Comparison of ENCODE assay signal across 8 cellular contexts in the genomic region with DNA sequence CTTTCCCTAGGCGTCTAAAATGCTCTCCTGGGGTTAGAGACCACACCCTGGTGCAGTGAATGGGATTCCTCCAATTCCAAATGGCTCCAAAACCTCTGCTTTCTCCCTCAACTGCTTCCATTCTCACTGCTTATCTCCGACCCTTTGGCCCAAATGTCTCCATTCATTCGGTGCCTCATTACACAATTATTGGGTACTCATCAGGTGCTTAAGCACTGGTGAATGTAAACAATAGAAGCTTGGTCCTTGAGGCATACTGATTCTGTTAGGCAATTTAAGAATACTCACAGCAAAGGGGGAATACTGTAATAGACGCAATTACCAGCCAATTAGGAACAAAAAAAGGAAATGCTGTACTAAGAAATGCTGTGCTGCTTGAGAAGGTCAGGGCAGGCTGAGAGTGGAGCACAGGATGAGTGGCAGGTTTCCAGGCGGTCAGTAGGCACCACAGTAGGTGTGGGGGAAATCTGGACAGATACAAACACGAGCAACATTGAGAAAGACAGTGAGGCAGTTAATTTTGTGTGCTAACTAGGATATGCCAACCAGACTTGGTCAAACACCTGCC. TPM values are rescaled to one million over a fixed set of nuclear protein-coding genes. Genes with fewer than 3 reads are reported as not detected.
DNase-seq lines count a peak whose midpoint lies in the region; ATAC-seq and TF ChIP-seq lines count a peak whose summit lies in the region.

No MANE protein-coding gene starts in this region.

- H3K4me3 Mint-ChIP-seq in activated CD4-positive, alpha-beta T cell treated with anti-CD3 and anti-CD28 coated beads for 36 hours: peak overlapping the region; percentile 63
- H3K4me3 Mint-ChIP-seq in mesothelial cell of epicardium: no peak overlapping the region

- TF ChIP-seq CTCF in Peyer's patch (IDR thresholded peaks at IDR 0.05) (no peak), right atrium auricular region (IDR thresholded peaks at IDR 0.05) (no peak), mesothelial cell of epicardium (IDR thresholded peaks at IDR 0.05; ENCODE audit: unreplicated experiment) (no peak), SK-N-SH (IDR thresholded peaks at IDR 0.05) (no peak)

- no peaks in the 10 kb centered on the region for H3F3A ChIP-seq in SK-N-SH (replicated peaks; ENCODE audit: insufficient read depth)

- no peaks in the 10 kb centered on the region for H3K9me3 ChIP-seq in Peyer's patch
- H3K9me3 ChIP-seq in right atrium auricular region: no peaks in the 10 kb centered on the region
- H3K9me3 ChIP-seq in subcutaneous abdominal adipose tissue (ENCODE audit: control insufficient read depth in 5 of 5, low read length in 5 of 5): no peaks in the 10 kb centered on the region
- H3K9me3 ChIP-seq in SK-N-SH: no peaks in the 10 kb centered on the region

- intact Hi-C loops in activated CD4-positive, alpha-beta T cell treated with anti-CD3 and anti-CD28 coated beads for 36 hours (cut with DNase I, micrococcal nuclease): no loop called here

- H3K79me2 ChIP-seq in SK-N-SH (ENCODE audit: insufficient read depth): no peaks in the 10 kb centered on the region

- no peak overlapping the region for H3K4me2 ChIP-seq in SK-N-SH

- peak overlapping the region; percentile 79 for H3K27ac Mint-ChIP-seq in activated CD4-positive, alpha-beta T cell treated with anti-CD3 and anti-CD28 coated beads for 36 hours
- no peak overlapping the region for H3K27ac Mint-ChIP-seq in mesothelial cell of epicardium

- no peaks in the 10 kb centered on the region for H3K9me2 ChIP-seq in SK-N-SH

- 85% methylated on average over 6 of the region's 6 CpGs for WGBS in SK-N-SH (ENCODE audit: low lambda C conversion rate)

- no peaks in the 10 kb centered on the region for H3K27me3 ChIP-seq in Peyer's patch
- H3K27me3 ChIP-seq in right atrium auricular region: no peaks in the 10 kb centered on the region
- no peaks in the 10 kb centered on the region for H3K27me3 ChIP-seq in subcutaneous abdominal adipose tissue (ENCODE audit: control insufficient read depth in 5 of 5, insufficient read depth in 4 of 5, low read length in 5 of 5)
- H3K27me3 ChIP-seq in SK-N-SH (ENCODE audit: insufficient read depth): no peaks in the 10 kb centered on the region

- peak overlapping the region; percentile 15 to 59 (median 46) for H3K27ac ChIP-seq in Peyer's patch
- peak overlapping the region in 1 of 2 donors; percentile 22 for H3K27ac ChIP-seq in right atrium auricular region
- H3K27ac ChIP-seq in subcutaneous abdominal adipose tissue (ENCODE audit: low read depth, low read length): peak overlapping the region; percentile 6
- H3K27ac ChIP-seq in SK-N-SH (ENCODE audit: low read depth in 2 of 2, low read length in 1 of 2): no peak overlapping the region

- H4K20me1 ChIP-seq in SK-N-SH (ENCODE audit: insufficient read depth): no peaks in the 10 kb centered on the region

- H3K4me3 ChIP-seq in Peyer's patch (peak overlapping the region; percentile 33 to 60 (median 42)), right atrium auricular region (peak overlapping the region; percentile 31 to 47), subcutaneous abdominal adipose tissue (ENCODE audit: low read depth in 1 of 5, low read length in 5 of 5) (peak overlapping the region; percentile 72 to 86 (median 76)), SK-N-SH (ENCODE audit: low read depth in 2 of 2, low read length in 1 of 2) (no peak overlapping the region)

- no peak for TF ChIP-seq EP300 in SK-N-SH (IDR thresholded peaks at IDR 0.05; ENCODE audit: borderline replicate concordance in 1 of 2, low read depth in 1 of 2, low read length in 1 of 2)

- peaks cover 0 to 27% (median 2%) of the 10 kb centered on the region in 4 donors for H3K4me1 ChIP-seq in Peyer's patch
- peaks cover 0 to 6% of the 10 kb centered on the region in 2 donors for H3K4me1 ChIP-seq in right atrium auricular region
- H3K4me1 ChIP-seq in subcutaneous abdominal adipose tissue (ENCODE audit: control insufficient read depth in 5 of 5, insufficient read depth in 5 of 5, low read length in 5 of 5): peaks cover 0 to 17% (median 6%) of the 10 kb centered on the region in 5 donors
- H3K4me1 ChIP-seq in SK-N-SH (ENCODE audit: control insufficient read depth in 1 of 2, insufficient read depth in 2 of 2, low read depth in 1 of 2, low read length in 1 of 2): peaks cover 0 to 6% of the 10 kb centered on the region in 2 experiments; a peak in 1 of 4 replicates

- TF ChIP-seq RAD21 in SK-N-SH (IDR thresholded peaks at IDR 0.05; ENCODE audit: low read length): no peak

- POLR2A ChIA-PET in activated CD4-positive, alpha-beta T cell treated with anti-CD3 and anti-CD28 coated beads for 36 hours (lab: Charles Lee): no interaction called here
- POLR2A ChIA-PET in SK-N-SH (lab: Yijun Ruan, JAX): no interaction called here

- no peak for ATAC-seq in activated CD4-positive, alpha-beta T cell treated with anti-CD3 and anti-CD28 coated beads for 36 hours

- peaks cover 1% of the 10 kb centered on the region for H3K36me3 Mint-ChIP-seq in activated CD4-positive, alpha-beta T cell treated with anti-CD3 and anti-CD28 coated beads for 36 hours (ENCODE audit: low read depth)
- no peaks in the 10 kb centered on the region for H3K36me3 Mint-ChIP-seq in mesothelial cell of epicardium

- H2AFZ ChIP-seq in SK-N-SH (ENCODE audit: low read depth): no peak overlapping the region

- H3K9me3 Mint-ChIP-seq in activated CD4-positive, alpha-beta T cell treated with anti-CD3 and anti-CD28 coated beads for 36 hours (ENCODE audit: low read depth): no peaks in the 10 kb centered on the region
- H3K9me3 Mint-ChIP-seq in mesothelial cell of epicardium: no peaks in the 10 kb centered on the region

- CTCF ChIA-PET in activated CD4-positive, alpha-beta T cell treated with anti-CD3 and anti-CD28 coated beads for 36 hours (lab: Charles Lee): interaction anchor here (0.8 to 1.0 kb wide), 2 partner anchors 15 to 18 kb away, joined by 3 read pairs; no protein-coding TSS in a partner anchor
- CTCF ChIA-PET in SK-N-SH (lab: Yijun Ruan, JAX): no interaction called here

- peak overlapping the region; percentile 49 to 86 (median 74) for H3K9ac ChIP-seq in subcutaneous abdominal adipose tissue (ENCODE audit: low read length in 5 of 5)
- no peak overlapping the region for H3K9ac ChIP-seq in SK-N-SH

- no peaks in the 10 kb centered on the region for H3K36me3 ChIP-seq in Peyer's patch
- no peaks in the 10 kb centered on the region for H3K36me3 ChIP-seq in right atrium auricular region
- no peaks in the 10 kb centered on the region for H3K36me3 ChIP-seq in subcutaneous abdominal adipose tissue (ENCODE audit: control insufficient read depth in 5 of 5, insufficient read depth in 5 of 5, low read length in 5 of 5)
- H3K36me3 ChIP-seq in SK-N-SH (replicated peaks in 1 of 2; ENCODE audit: control insufficient read depth in 1 of 2, insufficient read depth in 2 of 2, low read length in 1 of 2): no peaks in the 10 kb centered on the region

- DNase-seq in activated CD4-positive, alpha-beta T cell treated with anti-CD3 and anti-CD28 coated beads for 36 hours: no peak
- DNase-seq in activated CD4-positive, alpha-beta T cell treated with anti-CD3 and anti-CD28 coated beads for 48 hours: no peak
- DNase-seq in Peyer's patch: no peak
- DNase-seq in right atrium auricular region (ENCODE audit: low spot score): no peak
- no peak for DNase-seq in mesothelial cell of epicardium (ENCODE audit: low spot score in 2 of 2, unreplicated experiment in 2 of 2)
- DNase-seq in middle frontal gyrus (ENCODE audit: extremely low spot score, low spot score): no peak
- no peak for DNase-seq in SK-N-SH

- no peak for TF ChIP-seq POLR2A in Peyer's patch (IDR thresholded peaks at IDR 0.05)

- peaks cover 21% of the 10 kb centered on the region for H3K4me1 Mint-ChIP-seq in activated CD4-positive, alpha-beta T cell treated with anti-CD3 and anti-CD28 coated beads for 36 hours
- H3K4me1 Mint-ChIP-seq in mesothelial cell of epicardium: peaks cover 2% of the 10 kb centered on the region

- H3K27me3 Mint-ChIP-seq in activated CD4-positive, alpha-beta T cell treated with anti-CD3 and anti-CD28 coated beads for 36 hours: no peaks in the 10 kb centered on the region
- peaks cover 3% of the 10 kb centered on the region for H3K27me3 Mint-ChIP-seq in mesothelial cell of epicardium (ENCODE audit: low read depth)

TF ChIP-seq in SK-N-SH, 30 proteins besides CTCF, POLR2A, EP300 and RAD21:
- TF ChIP-seq FOSL2 (IDR thresholded peaks at IDR 0.05; ENCODE audit: borderline replicate concordance, low read depth): no peak
- no peak for TF ChIP-seq GABPA (IDR thresholded peaks at IDR 0.05; ENCODE audit: low read depth)
- TF ChIP-seq ELF1 (IDR thresholded peaks at IDR 0.05): no peak
- no peak for TF ChIP-seq RXRA (IDR thresholded peaks at IDR 0.05; ENCODE audit: borderline replicate concordance, low read depth)
- TF ChIP-seq, protein P1, sequence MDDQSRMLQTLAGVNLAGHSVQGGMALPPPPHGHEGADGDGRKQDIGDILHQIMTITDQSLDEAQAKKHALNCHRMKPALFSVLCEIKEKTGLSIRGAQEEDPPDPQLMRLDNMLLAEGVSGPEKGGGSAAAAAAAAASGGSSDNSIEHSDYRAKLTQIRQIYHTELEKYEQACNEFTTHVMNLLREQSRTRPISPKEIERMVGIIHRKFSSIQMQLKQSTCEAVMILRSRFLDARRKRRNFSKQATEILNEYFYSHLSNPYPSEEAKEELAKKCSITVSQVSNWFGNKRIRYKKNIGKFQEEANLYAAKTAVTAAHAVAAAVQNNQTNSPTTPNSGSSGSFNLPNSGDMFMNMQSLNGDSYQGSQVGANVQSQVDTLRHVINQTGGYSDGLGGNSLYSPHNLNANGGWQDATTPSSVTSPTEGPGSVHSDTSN (IDR thresholded peaks at IDR 0.05): no peak
- no peak for TF ChIP-seq SMC3 (IDR thresholded peaks at IDR 0.05; ENCODE audit: low read depth, low read length)
- TF ChIP-seq EZH2phosphoT487 (IDR thresholded peaks at IDR 0.05; ENCODE audit: borderline replicate concordance, low read depth): no peak
- TF ChIP-seq MXI1 (IDR thresholded peaks at IDR 0.05; ENCODE audit: low read depth, low read length): no peak
- TF ChIP-seq FOXJ3 (CRISPR knock-in tag; IDR thresholded peaks at IDR 0.05): no peak

RNA-seq across cellular contexts. Expression of a gene that starts 23.0 kb away (rescaled TPM):
- 10 to 100 TPM; 33.2 to 33.5 TPM for total RNA-seq in activated CD4-positive, alpha-beta T cell treated with anti-CD3 and anti-CD28 coated beads for 36 hours
- total RNA-seq in Peyer's patch (100 to 1,000 TPM; 197 to 375 (median 215) TPM), right atrium auricular region (10 to 100 TPM; 11.1 to 11.8 TPM), mesothelial cell of epicardium (34.9 to 39.9 TPM (median 36.7 TPM) in 3 replicates)
- polyA plus RNA-seq in SK-N-SH (2012; rRNA removed): 12.0 and 12.3 TPM in 2 replicates
- polyA plus RNA-seq in SK-N-SH (2012; cell fraction: cytosol; rRNA removed): 17.1 and 27.9 TPM in 2 replicates
- 8.3 and 9.1 TPM in 2 replicates for polyA plus RNA-seq in SK-N-SH (2012; cell fraction: nucleus; rRNA removed)

Comparison
In these comparisons a context has a peak if more than half of its experiments do, and no peak if none do; other contexts are left out.
1. H3K27ac ChIP-seq: peak in Peyer's patch (4 of 4) and subcutaneous abdominal adipose tissue (single experiment); none in SK-N-SH (0 of 2).
2. H3K4me3 ChIP-seq: peak in Peyer's patch (4 of 4), right atrium auricular region (2 of 2) and subcutaneous abdominal adipose tissue (5 of 5); none in SK-N-SH (0 of 2).